ENCODE assay signal across 24 cellular contexts in genomic region chr14:24347140-24347539, GRCh38. TPM values are rescaled to one million over a fixed set of nuclear protein-coding genes. Genes with fewer than 3 reads are reported as not detected.
DNase-seq lines count a peak whose midpoint lies in the region; ATAC-seq, FAIRE-seq and TF ChIP-seq lines count a peak whose summit lies in the region.
"Had no signal": no experiment of that assay in that cellular context is flagged by ENCODE, and none has a peak within 500 bp of the region (broad histone marks: within the 10 kb centered on the region; RNA-seq: fewer than 3 reads in every experiment).

No MANE protein-coding gene starts in this region.

- no peaks in the 10 kb centered on the region for H3K9me1 ChIP-seq in K562 (ENCODE audit: control insufficient read depth, insufficient read depth, low read length)

- H3K27me3 ChIP-seq in right cardiac atrium (ENCODE audit: control insufficient read depth, insufficient read depth), result no peaks in the 10 kb centered on the region
- no peaks in the 10 kb centered on the region for H3K27me3 ChIP-seq in K562 (ENCODE audit: control insufficient read depth in 2 of 2, insufficient read depth in 2 of 2, low read length in 2 of 2)
- H3K27me3 ChIP-seq in small intestine (ENCODE audit: control insufficient read depth in 2 of 2, insufficient read depth in 2 of 2, low read length in 2 of 2), result no peaks in the 10 kb centered on the region

- no peak for TF ChIP-seq EP300 in K562 (IDR thresholded peaks at IDR 0.05; ENCODE audit: low read length)

- H4K20me1 ChIP-seq in K562 (replicated peaks; ENCODE audit: control insufficient read depth, insufficient read depth, low read length), result no peaks in the 10 kb centered on the region

- in situ Hi-C loops in K562 (cut with MboI), result loop anchor here (25.0 kb wide), 1 partner anchor 340 kb away; no protein-coding TSS in a partner anchor

- H3K9me3 ChIP-seq in right cardiac atrium (ENCODE audit: control insufficient read depth, low read length), result no peaks in the 10 kb centered on the region
- no peaks in the 10 kb centered on the region for H3K9me3 ChIP-seq in K562 (replicated peaks; ENCODE audit: control insufficient read depth, insufficient read depth, low read depth, low read length)
- no peaks in the 10 kb centered on the region for H3K9me3 ChIP-seq in mucosa of descending colon
- H3K9me3 ChIP-seq in small intestine (ENCODE audit: control insufficient read depth, low read depth), result no peaks in the 10 kb centered on the region
- H3K9me3 ChIP-seq: BE2C, Caco-2, HAP-1 had no signal

- CTCF ChIA-PET in K562 (lab: Yijun Ruan, JAX; ENCODE audit: low intra/inter-chr PET ratio), result no interaction called here

- no peak overlapping the region for H3K4me3 ChIP-seq in right cardiac atrium (ENCODE audit: low read length)
- no peak overlapping the region for H3K4me3 ChIP-seq in K562
- H3K4me3 ChIP-seq in mucosa of descending colon, result no peak overlapping the region
- H3K4me3 ChIP-seq in small intestine (ENCODE audit: low read depth in 1 of 2, low read length in 2 of 2), result no peak overlapping the region
- H3K4me3 ChIP-seq: HAP-1 had no signal

- intact Hi-C loops in right cardiac atrium (cut with DNase I) (no loop called here), left ventricle myocardium superior (cut with micrococcal nuclease) (no loop called here), K562 (cut with micrococcal nuclease) (no loop called here), mucosa of descending colon (cut with DNase I, micrococcal nuclease) (no loop called here)

- TF ChIP-seq CTCF in K562 (IDR thresholded peaks at IDR 0.05 in 2 of 3, conservative IDR thresholded peaks at IDR 0.05 in 1 of 3; ENCODE audit: insufficient read depth in 2 of 3, low read depth in 1 of 3, low read length in 3 of 3) (no peak), mucosa of descending colon (IDR thresholded peaks at IDR 0.05) (no peak)

- FAIRE-seq in K562 (lab: Jason Lieb, UNC), result no peak
- no peak for FAIRE-seq in small intestine (lab: Jason Lieb, UNC)
- FAIRE-seq: A204.1, D721Med, G401.6, GM12892, GM18507 had no signal

- H3K4me2 ChIP-seq in K562 (ENCODE audit: insufficient read depth, low read length), result no peak overlapping the region

- H3K36me3 ChIP-seq in K562 (ENCODE audit: control insufficient read depth, insufficient read depth, low read length), result no peaks in the 10 kb centered on the region
- no peaks in the 10 kb centered on the region for H3K36me3 ChIP-seq in mucosa of descending colon (ENCODE audit: low read depth)
- H3K36me3 ChIP-seq in small intestine (ENCODE audit: control insufficient read depth in 2 of 2, insufficient read depth in 2 of 2, low read length in 2 of 2), result no peaks in the 10 kb centered on the region
- H3K36me3 ChIP-seq: BE2C, HAP-1 had no signal

- BruUV-seq in K562 (replicated peaks; lab: Mats Ljungman, UMichigan), result no TSS peak

- peak; percentile 27 to 81 for ATAC-seq in right cardiac atrium
- ATAC-seq in left ventricle myocardium superior, result no peak
- no peak; the same call in 2 of the 3 replicates for ATAC-seq in K562
- ATAC-seq in mucosa of descending colon, result peak; percentile 16
- no peak for ATAC-seq in GM18868 (IDR thresholded peaks at IDR 0.05; ENCODE audit: unreplicated experiment)
- no peak for ATAC-seq in HG03045 (IDR thresholded peaks at IDR 0.05; ENCODE audit: unreplicated experiment)

- H3K4me1 ChIP-seq in right cardiac atrium (ENCODE audit: control insufficient read depth, insufficient read depth, low read length) (no peaks in the 10 kb centered on the region), K562 (replicated peaks in 1 of 2; ENCODE audit: control insufficient read depth in 2 of 2, insufficient read depth in 2 of 2, low read length in 2 of 2) (peaks cover 0 to 10% of the 10 kb centered on the region in 2 experiments; a peak in 3 of 5 replicates), mucosa of descending colon (ENCODE audit: low read depth) (no peaks in the 10 kb centered on the region), small intestine (ENCODE audit: control insufficient read depth in 2 of 2, insufficient read depth in 1 of 2, low read depth in 1 of 2, low read length in 1 of 2) (peaks cover 0 to 2% of the 10 kb centered on the region in 2 donors)
- H3K4me1 ChIP-seq: BE2C, Caco-2, HAP-1 had no signal

- H3K27ac ChIP-seq in right cardiac atrium (ENCODE audit: low read length) (peak overlapping the region; percentile 43), K562 (ENCODE audit: extremely low read depth, low read depth, low read length) (no peak overlapping the region), small intestine (ENCODE audit: low read depth in 1 of 2, low read length in 1 of 2) (no peak overlapping the region)
- H3K27ac ChIP-seq: HL-60 had no signal

- no peaks in the 10 kb centered on the region for H3K79me2 ChIP-seq in K562 (ENCODE audit: control insufficient read depth, insufficient read depth, low read length)

- H3K9ac ChIP-seq in K562 (ENCODE audit: insufficient read depth in 1 of 2, low read depth in 2 of 2, low read length in 2 of 2), result no peak overlapping the region

- WGBS in right cardiac atrium, result 36% methylated on average over 1 of the region's 1 CpG
- 17% methylated on average over 1 of the region's 1 CpG for WGBS in K562 (ENCODE audit: insufficient coverage, low coverage, missing lambda C conversion rate)
- WGBS in small intestine, 3 donors, result 0 to 27% (median 6%) methylated on average over 1 of the region's 1 CpG

- TF ChIP-seq RAD21 in K562 (CRISPR knock-in tag; conservative IDR thresholded peaks at IDR 0.05 in 1 of 2, IDR thresholded peaks at IDR 0.05 in 1 of 2), result no peak

- no peak for DNase-seq in right cardiac atrium
- no peak for DNase-seq in left ventricle myocardium superior
- no peak for DNase-seq in K562 (ENCODE audit: extremely low read depth in 1 of 4, low spot score in 3 of 4)
- DNase-seq in mucosa of descending colon, result no peak
- DNase-seq in small intestine, result peak; percentile 39
- no peak for DNase-seq in NK-92 treated with Interleukin-12 subunit alpha and Interleukin-12 subunit beta, amount 100 ng/mL, for 24 hours (lab: John Stamatoyannopoulos, UW)
- DNase-seq: ACHN; BE2C; C1 segment of cervical spinal cord; Caco-2; CD4-positive, CD25-positive, alpha-beta regulatory T cell; GOT3; IMR-90; KBM-7 had no signal

- POLR2A ChIA-PET in K562 (lab: Yijun Ruan, JAX), result interaction anchor here (0.6 to 0.8 kb wide), 3 partner anchors 11 to 29 kb away, joined by 3 to 4 read pairs (median 3); no protein-coding TSS in a partner anchor

- H2AFZ ChIP-seq in K562 (ENCODE audit: low read depth, low read length), result peak overlapping the region; percentile 40; the same call in 1 of the 2 replicates

- no peak for TF ChIP-seq POLR2A in K562 (conservative IDR thresholded peaks at IDR 0.05)

RNA-seq across cellular contexts. Expression of gene RIPK3, which starts 7.3 kb away (rescaled TPM):
- 1 to 10 TPM; 2.9 to 7.0 (median 6.4) TPM for total RNA-seq in right cardiac atrium
- polyA plus RNA-seq in right cardiac atrium, result 3.8 TPM
- total RNA-seq in left ventricle myocardium superior, result 3.5 TPM
- 1.1 and 1.6 TPM in 2 replicates for total RNA-seq in K562 (2011; cell fraction: chromatin; rRNA removed; ENCODE audit: low replicate concordance)
- 0.83 and 1.3 TPM in 2 replicates for total RNA-seq in K562 (2011; cell fraction: nucleolus; rRNA removed)
- total RNA-seq in K562 (2011; cell fraction: nucleoplasm; rRNA removed), result 0.84 and 1.5 TPM in 2 replicates
- total RNA-seq in K562 (2014; rRNA removed), result 0.27 TPM in 1 of 2 replicates, not detected in the other
- 0.29 TPM in 1 of 2 replicates, not detected in the other for total RNA-seq in K562 (2014; rRNA removed; fragmentation: Illumina TruSeq; extraction: Trizol)
- 0.23 and 0.43 TPM in 2 replicates for total RNA-seq in K562 (2015; rRNA removed; fragmentation: Illumina TruSeq; extraction: Trizol)
- total RNA-seq in K562 (2021), result 0.31 and 0.40 TPM in 2 replicates
- 0.08 and 0.27 TPM in 2 replicates for polyA plus RNA-seq in K562 (2011; rRNA removed)
- 0.16 TPM in 1 of 2 replicates, not detected in the other for polyA plus RNA-seq in K562 (2011; cell fraction: cytosol; rRNA removed)
- 0.66 and 0.82 TPM in 2 replicates for polyA plus RNA-seq in K562 (2011; cell fraction: nucleus; rRNA removed)
- polyA plus RNA-seq in K562 (2012), result 0.16 and 0.26 TPM in 2 replicates
- 0.14 TPM in 1 of 2 replicates, not detected in the other for polyA plus RNA-seq in K562 (2014; fragmentation: Illumina TruSeq; extraction: Trizol)
- polyA plus RNA-seq in K562 (2014; fragmentation: Nextera tagmentation; extraction: Ambion mirVana), result under 1 TPM in 1 of 2 experiments, not detected in 1; 0.03 TPM
- 0.61 TPM in 1 of 2 replicates, not detected in the other for polyA plus RNA-seq in K562 (2014; rRNA removed)
- not detected in 2 replicates for polyA minus RNA-seq in K562 (2011; rRNA and poly(A)+ RNA removed)
- not detected in 2 replicates for polyA minus RNA-seq in K562 (2011; cell fraction: cytosol; rRNA and poly(A)+ RNA removed)
- polyA minus RNA-seq in K562 (2011; cell fraction: nucleus; rRNA and poly(A)+ RNA removed), result 0.44 TPM in 1 of 2 replicates, not detected in the other
- 10 to 100 TPM; 40.6 to 99.9 (median 71.7) TPM for total RNA-seq in mucosa of descending colon
- polyA plus RNA-seq in small intestine, result 10 to 100 TPM; 17.7 to 58.6 (median 49.4) TPM
- total RNA-seq: IMR-90 had no signal

RNA-seq across cellular contexts. Expression of gene ADCY4, which starts 12.3 kb away (rescaled TPM):
- 10 to 100 TPM; 24.1 to 45.3 (median 32.8) TPM for total RNA-seq in right cardiac atrium
- 33.4 TPM for polyA plus RNA-seq in right cardiac atrium
- 26.5 TPM for total RNA-seq in left ventricle myocardium superior
- total RNA-seq in K562 (2011; cell fraction: chromatin; rRNA removed; ENCODE audit: low replicate concordance), result 1.2 and 6.2 TPM in 2 replicates
- total RNA-seq in K562 (2011; cell fraction: nucleolus; rRNA removed), result 2.2 and 4.5 TPM in 2 replicates
- total RNA-seq in K562 (2011; cell fraction: nucleoplasm; rRNA removed), result 2.3 and 2.6 TPM in 2 replicates
- 0.09 TPM in 1 of 2 replicates, not detected in the other for total RNA-seq in K562 (2014; rRNA removed)
- 0.18 TPM in 1 of 2 replicates, not detected in the other for total RNA-seq in K562 (2014; rRNA removed; fragmentation: Illumina TruSeq; extraction: Trizol)
- total RNA-seq in K562 (2015; rRNA removed; fragmentation: Illumina TruSeq; extraction: Trizol), result not detected in 2 replicates
- total RNA-seq in K562 (2021), result 0.07 and 0.31 TPM in 2 replicates
- 0.21 and 0.39 TPM in 2 replicates for polyA plus RNA-seq in K562 (2011; rRNA removed)
- 0.21 and 0.25 TPM in 2 replicates for polyA plus RNA-seq in K562 (2011; cell fraction: cytosol; rRNA removed)
- polyA plus RNA-seq in K562 (2011; cell fraction: nucleus; rRNA removed), result 4.5 and 4.7 TPM in 2 replicates
- 0.31 and 1.1 TPM in 2 replicates for polyA plus RNA-seq in K562 (2012)
- 0.04 and 0.06 TPM in 2 replicates for polyA plus RNA-seq in K562 (2014; fragmentation: Illumina TruSeq; extraction: Trizol)
- polyA plus RNA-seq in K562 (2014; fragmentation: Nextera tagmentation; extraction: Ambion mirVana), result under 1 TPM in 1 of 2 experiments, not detected in 1; 0.04 TPM
- 0.15 and 0.47 TPM in 2 replicates for polyA plus RNA-seq in K562 (2014; rRNA removed)
- polyA minus RNA-seq in K562 (2011; rRNA and poly(A)+ RNA removed), result 0.15 and 0.39 TPM in 2 replicates
- polyA minus RNA-seq in K562 (2011; cell fraction: cytosol; rRNA and poly(A)+ RNA removed), result not detected in 2 replicates
- polyA minus RNA-seq in K562 (2011; cell fraction: nucleus; rRNA and poly(A)+ RNA removed), result 0.89 and 3.0 TPM in 2 replicates
- total RNA-seq in mucosa of descending colon, result 10 to 100 TPM; 13.9 to 23.5 (median 20.7) TPM
- polyA plus RNA-seq in small intestine, result 10 to 100 TPM in 1 of 3 donors, 1 to 10 TPM in 2; 3.4 to 16.4 (median 4.9) TPM
- total RNA-seq: HT1080, IMR-90 had no signal
- polyA plus RNA-seq: IMR-90 had no signal

RNA-seq across cellular contexts. Expression of gene NFATC4, which starts 20.8 kb away (rescaled TPM):
- total RNA-seq in right cardiac atrium (10 to 100 TPM; 15.7 to 40.0 (median 31.0) TPM), left ventricle myocardium superior (21.7 TPM), K562 (2014; rRNA removed) (0.54 and 2.4 TPM in 2 replicates), K562 (2014; rRNA removed; fragmentation: Illumina TruSeq; extraction: Trizol) (0.25 and 0.51 TPM in 2 replicates), K562 (2015; rRNA removed; fragmentation: Illumina TruSeq; extraction: Trizol) (0.40 and 0.49 TPM in 2 replicates), K562 (2021) (2.2 and 3.7 TPM in 2 replicates), mucosa of descending colon (100 to 1,000 TPM in 1 of 3 donors, 10 to 100 TPM in 2; 11.9 to 112 (median 25.2) TPM)
- polyA plus RNA-seq in right cardiac atrium (25.8 TPM), K562 (2011; rRNA removed) (3.8 and 9.9 TPM in 2 replicates), K562 (2014; fragmentation: Illumina TruSeq; extraction: Trizol) (1.0 and 1.1 TPM in 2 replicates), K562 (2014; fragmentation: Nextera tagmentation; extraction: Ambion mirVana) (under 1 TPM in 1 of 2 experiments, not detected in 1; 0.32 TPM), K562 (2014; rRNA removed) (1.9 and 2.5 TPM in 2 replicates), small intestine (10 to 100 TPM; 11.2 to 45.1 (median 32.3) TPM)
- 26.5 and 55.3 TPM in 2 replicates for total RNA-seq in K562 (2011; cell fraction: chromatin; rRNA removed; ENCODE audit: low replicate concordance)
- 25.3 and 27.3 TPM in 2 replicates for total RNA-seq in K562 (2011; cell fraction: nucleolus; rRNA removed)
- 25.2 and 31.9 TPM in 2 replicates for total RNA-seq in K562 (2011; cell fraction: nucleoplasm; rRNA removed)
- polyA plus RNA-seq in K562 (2011; cell fraction: cytosol; rRNA removed), result 4.9 and 5.2 TPM in 2 replicates
- polyA plus RNA-seq in K562 (2011; cell fraction: nucleus; rRNA removed), result 131 and 146 TPM in 2 replicates
- polyA plus RNA-seq in K562 (2012), result 1.1 and 1.8 TPM in 2 replicates
- 2.1 and 2.8 TPM in 2 replicates for polyA minus RNA-seq in K562 (2011; rRNA and poly(A)+ RNA removed)
- 2.1 TPM in 2 replicates for polyA minus RNA-seq in K562 (2011; cell fraction: cytosol; rRNA and poly(A)+ RNA removed)
- polyA minus RNA-seq in K562 (2011; cell fraction: nucleus; rRNA and poly(A)+ RNA removed), result 8.3 and 11.6 TPM in 2 replicates
- total RNA-seq: CD4-positive, CD25-positive, alpha-beta regulatory T cell had no signal
- polyA plus RNA-seq: CD4-positive, CD25-positive, alpha-beta regulatory T cell had no signal

RNA-seq across cellular contexts. Expression of gene LTB4R, which starts 35.8 kb away (rescaled TPM):
- total RNA-seq in right cardiac atrium (1 to 10 TPM; 2.2 to 3.1 (median 2.4) TPM), left ventricle myocardium superior (1.6 TPM), K562 (2014; rRNA removed) (2.8 and 3.6 TPM in 2 replicates), K562 (2014; rRNA removed; fragmentation: Illumina TruSeq; extraction: Trizol) (1.7 and 1.8 TPM in 2 replicates), K562 (2015; rRNA removed; fragmentation: Illumina TruSeq; extraction: Trizol) (2.1 and 2.3 TPM in 2 replicates), K562 (2021) (3.7 and 7.0 TPM in 2 replicates), mucosa of descending colon (1 to 10 TPM; 3.4 to 6.1 (median 3.8) TPM)
- polyA plus RNA-seq in right cardiac atrium (1.6 TPM), K562 (2011; rRNA removed) (4.0 and 4.3 TPM in 2 replicates), K562 (2014; fragmentation: Illumina TruSeq; extraction: Trizol) (4.4 and 4.8 TPM in 2 replicates), K562 (2014; fragmentation: Nextera tagmentation; extraction: Ambion mirVana) (under 1 TPM; 0.38 to 0.61 TPM), K562 (2014; rRNA removed) (10.5 and 11.4 TPM in 2 replicates), small intestine (10 to 100 TPM in 2 of 3 donors, 1 to 10 TPM in 1; 9.8 to 37.0 (median 21.9) TPM)
- total RNA-seq in K562 (2011; cell fraction: chromatin; rRNA removed; ENCODE audit: low replicate concordance), result 33.2 and 49.2 TPM in 2 replicates
- 24.1 and 29.2 TPM in 2 replicates for total RNA-seq in K562 (2011; cell fraction: nucleolus; rRNA removed)
- total RNA-seq in K562 (2011; cell fraction: nucleoplasm; rRNA removed), result 31.0 and 48.7 TPM in 2 replicates
- polyA plus RNA-seq in K562 (2011; cell fraction: cytosol; rRNA removed), result 1.9 and 3.5 TPM in 2 replicates
- polyA plus RNA-seq in K562 (2011; cell fraction: nucleus; rRNA removed), result 50.4 and 117 TPM in 2 replicates
- polyA plus RNA-seq in K562 (2012), result 4.5 and 8.0 TPM in 2 replicates
- 2.3 and 3.0 TPM in 2 replicates for polyA minus RNA-seq in K562 (2011; rRNA and poly(A)+ RNA removed)
- 1.1 and 1.4 TPM in 2 replicates for polyA minus RNA-seq in K562 (2011; cell fraction: cytosol; rRNA and poly(A)+ RNA removed)
- 6.9 and 10.2 TPM in 2 replicates for polyA minus RNA-seq in K562 (2011; cell fraction: nucleus; rRNA and poly(A)+ RNA removed)

RNA-seq across cellular contexts. Expression of gene LTB4R2, which starts 37.2 kb away (rescaled TPM):
- total RNA-seq in right cardiac atrium, result 1 to 10 TPM; 1.2 to 2.1 (median 1.4) TPM
- polyA plus RNA-seq in right cardiac atrium, result 0.66 TPM
- 1.5 TPM for total RNA-seq in left ventricle myocardium superior
- total RNA-seq in K562 (2011; cell fraction: chromatin; rRNA removed; ENCODE audit: low replicate concordance), result 25.8 and 60.8 TPM in 2 replicates
- 33.2 and 38.2 TPM in 2 replicates for total RNA-seq in K562 (2011; cell fraction: nucleolus; rRNA removed)
- 30.5 and 42.4 TPM in 2 replicates for total RNA-seq in K562 (2011; cell fraction: nucleoplasm; rRNA removed)
- total RNA-seq in K562 (2014; rRNA removed), result 3.9 and 5.8 TPM in 2 replicates
- total RNA-seq in K562 (2014; rRNA removed; fragmentation: Illumina TruSeq; extraction: Trizol), result 2.1 and 2.4 TPM in 2 replicates
- 2.5 and 3.1 TPM in 2 replicates for total RNA-seq in K562 (2015; rRNA removed; fragmentation: Illumina TruSeq; extraction: Trizol)
- 6.9 and 9.4 TPM in 2 replicates for total RNA-seq in K562 (2021)
- 2.5 and 3.2 TPM in 2 replicates for polyA plus RNA-seq in K562 (2011; rRNA removed)
- polyA plus RNA-seq in K562 (2011; cell fraction: cytosol; rRNA removed), result 1.4 and 6.0 TPM in 2 replicates
- 25.2 and 64.2 TPM in 2 replicates for polyA plus RNA-seq in K562 (2011; cell fraction: nucleus; rRNA removed)
- 4.0 and 6.3 TPM in 2 replicates for polyA plus RNA-seq in K562 (2012)
- 2.6 and 2.7 TPM in 2 replicates for polyA plus RNA-seq in K562 (2014; fragmentation: Illumina TruSeq; extraction: Trizol)
- under 1 TPM in 1 of 2 experiments, not detected in 1; 0.03 TPM for polyA plus RNA-seq in K562 (2014; fragmentation: Nextera tagmentation; extraction: Ambion mirVana)
- 8.6 and 11.6 TPM in 2 replicates for polyA plus RNA-seq in K562 (2014; rRNA removed)
- 2.2 and 2.5 TPM in 2 replicates for polyA minus RNA-seq in K562 (2011; rRNA and poly(A)+ RNA removed)
- polyA minus RNA-seq in K562 (2011; cell fraction: cytosol; rRNA and poly(A)+ RNA removed), result 1.6 and 3.3 TPM in 2 replicates
- polyA minus RNA-seq in K562 (2011; cell fraction: nucleus; rRNA and poly(A)+ RNA removed), result 15.0 and 20.1 TPM in 2 replicates
- total RNA-seq in mucosa of descending colon, result 1 to 10 TPM; 3.7 to 6.3 (median 5.0) TPM
- 1 to 10 TPM in 2 of 3 donors, under 1 TPM in 1; 0.89 to 2.7 (median 1.9) TPM for polyA plus RNA-seq in small intestine

Comparison
In these comparisons a context has a peak if more than half of its experiments do, and no peak if none do; other contexts are left out.
1. ATAC-seq: peak in right cardiac atrium (2 of 2) and mucosa of descending colon (single experiment); none in left ventricle myocardium superior (single experiment), K562 (single experiment), GM18868 (single experiment) and HG03045 (single experiment).